10 cellular contexts compared by ENCODE assay signal in the genomic region with DNA sequence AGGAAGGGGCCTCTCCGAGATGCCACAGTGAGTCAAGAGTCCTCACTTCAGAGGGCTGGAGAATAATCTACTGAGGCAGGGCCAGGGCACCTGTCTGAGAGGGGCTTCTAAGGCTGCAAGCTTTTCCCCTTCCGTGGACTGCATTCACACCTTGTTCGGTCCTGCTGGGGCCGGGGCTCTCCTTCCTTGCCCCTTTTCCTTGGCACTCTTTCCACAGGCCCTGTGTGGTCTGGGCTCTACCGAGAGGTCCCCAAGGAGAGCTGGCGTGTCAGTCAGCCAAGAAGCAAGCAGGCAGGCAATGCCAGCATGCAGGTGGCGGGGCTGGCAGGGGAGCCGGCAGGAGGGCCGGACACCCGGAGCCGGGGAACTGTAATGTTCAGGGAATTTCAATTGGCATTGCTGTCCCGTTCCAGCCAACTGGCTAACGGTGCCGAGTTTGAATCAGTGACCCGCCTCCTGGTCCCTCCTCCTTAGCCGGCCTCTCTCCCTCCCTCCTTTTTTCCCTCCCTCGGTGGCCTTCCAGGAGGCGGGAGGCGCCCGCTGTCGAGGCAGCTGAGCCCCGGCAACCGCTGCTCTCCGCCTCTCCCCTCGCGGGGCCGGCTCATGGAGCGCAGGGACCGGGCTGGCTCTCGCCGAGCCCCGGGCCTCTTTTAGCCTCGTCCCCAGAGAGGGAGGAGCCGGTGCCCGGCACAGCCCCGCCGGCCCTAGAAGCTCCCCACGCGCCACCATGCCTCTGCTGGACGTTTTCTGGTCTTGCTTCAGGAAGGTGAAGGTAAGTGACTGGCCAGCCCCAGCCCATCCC. TPM values are rescaled to one million over a fixed set of nuclear protein-coding genes. Genes with fewer than 3 reads are reported as not detected.
A peak's percentile ranks its signal among the peaks of the same experiment; 100 is the strongest.
DNase-seq lines count a peak whose midpoint lies in the region; ATAC-seq and TF ChIP-seq lines count a peak whose summit lies in the region.
"Had no signal": no experiment of that assay in that cellular context is flagged by ENCODE, and none has a peak within 500 bp of the region (broad histone marks: within the 10 kb centered on the region; RNA-seq: fewer than 3 reads in every experiment).

A gene with protein sequence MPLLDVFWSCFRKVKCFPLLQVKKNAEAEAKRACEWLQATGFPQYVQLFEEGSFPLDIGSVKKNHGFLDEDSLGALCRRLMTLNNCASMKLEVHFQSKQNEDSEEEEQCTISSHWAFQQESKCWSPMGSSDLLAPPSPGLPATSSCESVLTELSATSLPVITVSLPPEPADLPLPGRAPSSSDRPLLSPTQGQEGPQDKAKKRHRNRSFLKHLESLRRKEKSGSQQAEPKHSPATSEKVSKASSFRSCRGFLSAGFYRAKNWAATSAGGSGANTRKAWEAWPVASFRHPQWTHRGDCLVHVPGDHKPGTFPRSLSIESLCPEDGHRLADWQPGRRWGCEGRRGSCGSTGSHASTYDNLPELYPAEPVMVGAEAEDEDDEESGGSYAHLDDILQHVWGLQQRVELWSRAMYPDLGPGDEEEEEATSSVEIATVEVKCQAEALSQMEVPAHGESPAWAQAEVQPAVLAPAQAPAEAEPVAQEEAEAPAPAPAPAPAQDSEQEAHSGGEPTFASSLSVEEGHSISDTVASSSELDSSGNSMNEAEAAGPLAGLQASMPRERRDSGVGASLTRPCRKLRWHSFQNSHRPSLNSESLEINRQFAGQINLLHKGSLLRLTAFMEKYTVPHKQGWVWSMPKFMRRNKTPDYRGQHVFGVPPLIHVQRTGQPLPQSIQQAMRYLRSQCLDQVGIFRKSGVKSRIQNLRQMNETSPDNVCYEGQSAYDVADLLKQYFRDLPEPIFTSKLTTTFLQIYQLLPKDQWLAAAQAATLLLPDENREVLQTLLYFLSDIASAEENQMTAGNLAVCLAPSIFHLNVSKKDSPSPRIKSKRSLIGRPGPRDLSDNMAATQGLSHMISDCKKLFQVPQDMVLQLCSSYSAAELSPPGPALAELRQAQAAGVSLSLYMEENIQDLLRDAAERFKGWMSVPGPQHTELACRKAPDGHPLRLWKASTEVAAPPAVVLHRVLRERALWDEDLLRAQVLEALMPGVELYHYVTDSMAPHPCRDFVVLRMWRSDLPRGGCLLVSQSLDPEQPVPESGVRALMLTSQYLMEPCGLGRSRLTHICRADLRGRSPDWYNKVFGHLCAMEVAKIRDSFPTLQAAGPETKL (plus strand): TSS at position 511 of the 802 bp plus-strand sequence. CDS start 217 bp downstream, at position 728.

- intact Hi-C loops in lower lobe of right lung (cut with DNase I) (no loop called here), vagina (cut with DNase I) (loop anchor here (5.0 kb wide), 1 partner anchor 1970 kb away; no protein-coding TSS in a partner anchor)

- H3K27me3 ChIP-seq in lower lobe of right lung (ENCODE audit: low read depth), result no peaks in the 10 kb centered on the region
- H3K27me3 ChIP-seq in vagina, result no peaks in the 10 kb centered on the region

- H3K4me3 ChIP-seq in lower lobe of right lung (peak within 1 kb of the TSS; percentile 43), vagina (peak within 1 kb of the TSS in 1 of 2 donors; percentile 25)

- ATAC-seq in lower lobe of right lung (peak; percentile 68 to 69), GM18519 (IDR thresholded peaks at IDR 0.05; ENCODE audit: low FRiP score, unreplicated experiment) (no peak)

- H3K4me1 ChIP-seq in lower lobe of right lung (no peaks in the 10 kb centered on the region), vagina (peaks cover 7% of the 10 kb centered on the region)

- H3K36me3 ChIP-seq in lower lobe of right lung (no peaks in the 10 kb centered on the region), vagina (no peaks in the 10 kb centered on the region)

- no peak within 1 kb of the TSS for H3K27ac ChIP-seq in lower lobe of right lung
- H3K27ac ChIP-seq in vagina, result no peak within 1 kb of the TSS

- no peaks in the 10 kb centered on the region for H3K9me3 ChIP-seq in lower lobe of right lung
- H3K9me3 ChIP-seq in vagina, result no peaks in the 10 kb centered on the region

- TF ChIP-seq POLR2A in vagina (IDR thresholded peaks at IDR 0.05), result no peak

- DNase-seq in NCI-H510A treated with DMSO at 0.1 percent for 48 hours (lab: John Stamatoyannopoulos, UW), result peak; percentile 7
- DNase-seq in NCI-H510A (lab: John Stamatoyannopoulos, UW), result no peak
- peak; percentile 20 to 58 for DNase-seq in dermis microvascular lymphatic vessel endothelial cell (ENCODE audit: low read depth in 2 of 2)
- peak; percentile 47 for DNase-seq in lower lobe of right lung
- DNase-seq in vagina (ENCODE audit: extremely low spot score in 2 of 2), result peak in 1 of 2 donors; percentile 71
- no peak for DNase-seq in NCI-H1436 treated with DMSO at 0.1 percent for 48 hours (lab: John Stamatoyannopoulos, UW)
- no peak for DNase-seq in dedifferentiated amniotic fluid mesenchymal stem cell (ENCODE audit: extremely low spot score)
- DNase-seq: CD4-positive, CD25-positive, alpha-beta regulatory T cell; NCI-H187 treated with DMSO at 0.1 percent for 48 hours had no signal

- TF ChIP-seq CTCF in lower lobe of right lung (IDR thresholded peaks at IDR 0.05), result peak; percentile 9
- no peak for TF ChIP-seq CTCF in vagina (IDR thresholded peaks at IDR 0.05)

RNA-seq across cellular contexts. Expression of the gene that starts here (rescaled TPM):
- total RNA-seq in dermis microvascular lymphatic vessel endothelial cell, result 20.0 and 44.5 TPM in 2 replicates
- 36.5 TPM for total RNA-seq in lower lobe of right lung
- 14.0 TPM for total RNA-seq in vagina

Comparison
In these comparisons a context has a peak if more than half of its experiments do, and no peak if none do; other contexts are left out.
1. DNase-seq: peak in NCI-H510A treated with DMSO at 0.1 percent for 48 hours (single experiment), dermis microvascular lymphatic vessel endothelial cell (2 of 2) and lower lobe of right lung (single experiment); none in NCI-H510A (single experiment), NCI-H1436 treated with DMSO at 0.1 percent for 48 hours (single experiment) and dedifferentiated amniotic fluid mesenchymal stem cell (single experiment).